1 cellular context compared by ENCODE assay signal in the genomic region with DNA sequence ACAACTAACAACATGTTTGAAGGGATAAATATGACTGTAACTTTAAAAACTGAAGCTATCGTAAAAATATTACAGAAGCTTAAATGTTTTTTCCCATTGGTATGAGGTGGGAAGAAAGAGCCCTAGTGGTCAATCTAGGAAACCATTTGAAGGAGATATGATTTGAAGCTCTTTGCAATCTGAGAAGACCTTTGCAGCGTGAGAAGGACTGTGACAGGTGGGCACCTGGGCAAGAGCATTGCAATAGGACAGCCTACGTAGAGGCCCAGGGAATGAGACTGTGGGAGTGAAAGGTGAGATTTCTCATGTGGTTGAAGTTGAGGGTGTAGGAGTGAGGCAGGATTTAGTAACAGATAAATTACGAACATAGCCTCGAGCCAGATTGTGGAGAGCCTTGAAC.
TF ChIP-seq lines count a peak whose summit lies in the region.

No MANE protein-coding gene starts in this region.

TF ChIP-seq in GM12878, 131 proteins besides CTCF, POLR2A, EP300 and RAD21 (continued from another document):
- TF ChIP-seq, protein P1, sequence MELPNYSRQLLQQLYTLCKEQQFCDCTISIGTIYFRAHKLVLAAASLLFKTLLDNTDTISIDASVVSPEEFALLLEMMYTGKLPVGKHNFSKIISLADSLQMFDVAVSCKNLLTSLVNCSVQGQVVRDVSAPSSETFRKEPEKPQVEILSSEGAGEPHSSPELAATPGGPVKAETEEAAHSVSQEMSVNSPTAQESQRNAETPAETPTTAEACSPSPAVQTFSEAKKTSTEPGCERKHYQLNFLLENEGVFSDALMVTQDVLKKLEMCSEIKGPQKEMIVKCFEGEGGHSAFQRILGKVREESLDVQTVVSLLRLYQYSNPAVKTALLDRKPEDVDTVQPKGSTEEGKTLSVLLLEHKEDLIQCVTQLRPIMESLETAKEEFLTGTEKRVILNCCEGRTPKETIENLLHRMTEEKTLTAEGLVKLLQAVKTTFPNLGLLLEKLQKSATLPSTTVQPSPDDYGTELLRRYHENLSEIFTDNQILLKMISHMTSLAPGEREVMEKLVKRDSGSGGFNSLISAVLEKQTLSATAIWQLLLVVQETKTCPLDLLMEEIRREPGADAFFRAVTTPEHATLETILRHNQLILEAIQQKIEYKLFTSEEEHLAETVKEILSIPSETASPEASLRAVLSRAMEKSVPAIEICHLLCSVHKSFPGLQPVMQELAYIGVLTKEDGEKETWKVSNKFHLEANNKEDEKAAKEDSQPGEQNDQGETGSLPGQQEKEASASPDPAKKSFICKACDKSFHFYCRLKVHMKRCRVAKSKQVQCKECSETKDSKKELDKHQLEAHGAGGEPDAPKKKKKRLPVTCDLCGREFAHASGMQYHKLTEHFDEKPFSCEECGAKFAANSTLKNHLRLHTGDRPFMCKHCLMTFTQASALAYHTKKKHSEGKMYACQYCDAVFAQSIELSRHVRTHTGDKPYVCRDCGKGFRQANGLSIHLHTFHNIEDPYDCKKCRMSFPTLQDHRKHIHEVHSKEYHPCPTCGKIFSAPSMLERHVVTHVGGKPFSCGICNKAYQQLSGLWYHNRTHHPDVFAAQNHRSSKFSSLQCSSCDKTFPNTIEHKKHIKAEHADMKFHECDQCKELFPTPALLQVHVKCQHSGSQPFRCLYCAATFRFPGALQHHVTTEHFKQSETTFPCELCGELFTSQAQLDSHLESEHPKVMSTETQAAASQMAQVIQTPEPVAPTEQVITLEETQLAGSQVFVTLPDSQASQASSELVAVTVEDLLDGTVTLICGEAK (IDR thresholded peaks at IDR 0.05; ENCODE audit: borderline replicate concordance): no peak
